ENCODE assay signal across 1 cellular context in genomic region chr9:37927611-37928551, GRCh38.
TF ChIP-seq lines count a peak whose summit lies in the region.

No MANE protein-coding gene starts in this region.

TF ChIP-seq in GM23338, 12 proteins besides CTCF, POLR2A, EP300 and RAD21 (continued from another document):
- TF ChIP-seq ZNF462 (CRISPR knock-in tag; IDR thresholded peaks at IDR 0.05) (no peak), REST (IDR thresholded peaks at IDR 0.05; ENCODE audit: unreplicated experiment) (no peak), ETS1 (IDR thresholded peaks at IDR 0.05) (no peak)
